In genomic region chr1:21904725-21905520, GRCh38 we compare ENCODE assay signal across 8 cellular contexts. TPM values are rescaled to one million over a fixed set of nuclear protein-coding genes. Genes with fewer than 3 reads are reported as not detected.
DNase-seq lines count a peak whose midpoint lies in the region; ATAC-seq and TF ChIP-seq lines count a peak whose summit lies in the region.

No MANE protein-coding gene starts in this region.

- DNase-seq in UCSD-AML1 (lab: John Stamatoyannopoulos, UW; ENCODE audit: unreplicated experiment) (peak; percentile 84), glomerular endothelial cell (ENCODE audit: extremely low read depth, low read depth, low spot score) (peak; percentile 96), spleen (no peak), NCI-H1048 (lab: John Stamatoyannopoulos, UW) (no peak), NCI-H187 treated with DMSO at 0.1 percent for 48 hours (lab: John Stamatoyannopoulos, UW) (no peak)

- WGBS in spleen, 5 donors: 60 to 72% (median 66%) methylated on average over 21 to 22 of the region's 22 CpGs

- H3K27me3 ChIP-seq in HUES6 (ENCODE audit: control insufficient read depth, insufficient read depth, low read length): no peaks in the 10 kb centered on the region
- no peaks in the 10 kb centered on the region for H3K27me3 ChIP-seq in spleen (replicated peaks in 1 of 7)

- H3K9ac ChIP-seq in HUES6 (ENCODE audit: low read length): no peak overlapping the region

- H3K36me3 ChIP-seq in HUES6 (ENCODE audit: control insufficient read depth, insufficient read depth, low read length) (0 out of 2 replicates have a peak, but pooled peaks cover 2% of the 10 kb centered on the region), spleen (no peaks in the 10 kb centered on the region)

- TF ChIP-seq CTCF in spleen (IDR thresholded peaks at IDR 0.05 in 8 of 11, conservative IDR thresholded peaks at IDR 0.05 in 3 of 11): no peak

- intact Hi-C loops in spleen (cut with DNase I; ENCODE audit: low total_unique reads): no loop called here

- H3K4me1 ChIP-seq in HUES6 (ENCODE audit: control insufficient read depth, insufficient read depth, low read length): peaks cover 19% of the 10 kb centered on the region
- peaks cover 28 to 100% (median 68%) of the 10 kb centered on the region in 6 donors for H3K4me1 ChIP-seq in spleen

- H3K4me3 ChIP-seq in HUES6 (ENCODE audit: low read depth, low read length) (no peak overlapping the region), spleen (no peak overlapping the region)

- TF ChIP-seq POLR2A in spleen (IDR thresholded peaks at IDR 0.05): no peak

- no peak for ATAC-seq in GM21717 (IDR thresholded peaks at IDR 0.05; ENCODE audit: unreplicated experiment)
- no peak for ATAC-seq in HG03135 (IDR thresholded peaks at IDR 0.05; ENCODE audit: unreplicated experiment)

- 0 out of 2 replicates have a peak overlapping the region, but pooled peaks have one; percentile 41 for H3K27ac ChIP-seq in HUES6 (ENCODE audit: low read depth, low read length)
- peak overlapping the region in 7 of 8 donors; percentile 29 to 77 (median 70) for H3K27ac ChIP-seq in spleen

- H3K9me3 ChIP-seq in HUES6 (ENCODE audit: control insufficient read depth, insufficient read depth, low read depth, low read length) (no peaks in the 10 kb centered on the region), spleen (no peaks in the 10 kb centered on the region)

RNA-seq across cellular contexts. Expression of gene HSPG2, which starts 32.2 kb away (rescaled TPM):
- 2,040 and 3,652 TPM in 2 replicates for total RNA-seq in glomerular endothelial cell
- 100 to 1,000 TPM in 6 of 7 donors, 10 to 100 TPM in 1; 69.7 to 395 (median 178) TPM for total RNA-seq in spleen
- 10 to 100 TPM; 14.4 to 63.5 (median 15.0) TPM for polyA plus RNA-seq in spleen

Comparison
In these comparisons a context has a peak if more than half of its experiments do, and no peak if none do; other contexts are left out.
1. DNase-seq: peak in UCSD-AML1 (single experiment) and glomerular endothelial cell (single experiment); none in spleen (single experiment), NCI-H1048 (single experiment) and NCI-H187 treated with DMSO at 0.1 percent for 48 hours (single experiment).